Comparison of ENCODE assay signal across 9 cellular contexts in genomic region chr6:40477246-40478126, GRCh38.
DNase-seq lines count a peak whose midpoint lies in the region; ATAC-seq and TF ChIP-seq lines count a peak whose summit lies in the region.
"Had no signal": no experiment of that assay in that cellular context is flagged by ENCODE, and none has a peak within 500 bp of the region (broad histone marks: within the 10 kb centered on the region; RNA-seq: fewer than 3 reads in every experiment).

No MANE protein-coding gene starts in this region.

- no peak for TF ChIP-seq POLR2A in body of pancreas (IDR thresholded peaks at IDR 0.05)

- H3K27ac Mint-ChIP-seq in activated T-helper 1 cell treated with anti-CD3 and anti-CD28 coated beads, Interleukin-12 subunit alpha, Interleukin-12 subunit beta, Interleukin-2, Interleukin-4 antibody, amounts not matched to agents 30 ng/mL and 10 ng/mL and 1 ng/mL, durations not matched to agents 14 hours and 24 hours and 36 hours = peak overlapping the region; percentile 32
- H3K27ac Mint-ChIP-seq in neural progenitor cell = no peak overlapping the region

- H3K36me3 Mint-ChIP-seq in activated T-helper 1 cell treated with anti-CD3 and anti-CD28 coated beads, Interleukin-12 subunit alpha, Interleukin-12 subunit beta, Interleukin-2, Interleukin-4 antibody, amounts not matched to agents 30 ng/mL and 10 ng/mL and 1 ng/mL, durations not matched to agents 14 hours and 24 hours and 36 hours (ENCODE audit: low read depth) = no peaks in the 10 kb centered on the region
- no peaks in the 10 kb centered on the region for H3K36me3 Mint-ChIP-seq in neural progenitor cell

- H3K79me2 ChIP-seq in neural progenitor cell (ENCODE audit: low read depth) = no peaks in the 10 kb centered on the region

- ATAC-seq in body of pancreas (no peak), HG03280 (IDR thresholded peaks at IDR 0.05; ENCODE audit: unreplicated experiment) (no peak)

- WGBS in body of pancreas, 2 donors = 47 to 49% methylated on average over 19 of the region's 19 CpGs

- H3K27me3 ChIP-seq in neural progenitor cell (no peaks in the 10 kb centered on the region), body of pancreas (no peaks in the 10 kb centered on the region)

- H3K9me3 Mint-ChIP-seq in activated T-helper 1 cell treated with anti-CD3 and anti-CD28 coated beads, Interleukin-12 subunit alpha, Interleukin-12 subunit beta, Interleukin-2, Interleukin-4 antibody, amounts not matched to agents 30 ng/mL and 10 ng/mL and 1 ng/mL, durations not matched to agents 14 hours and 24 hours and 36 hours = no peaks in the 10 kb centered on the region
- H3K9me3 Mint-ChIP-seq in neural progenitor cell = no peaks in the 10 kb centered on the region

- TF ChIP-seq CTCF in neural progenitor cell (IDR thresholded peaks at IDR 0.05) (peak; percentile 20), body of pancreas (IDR thresholded peaks at IDR 0.05) (no peak)

- H2AFZ ChIP-seq in neural progenitor cell (replicated peaks) = peak overlapping the region; percentile 64

- H3K36me3 ChIP-seq in neural progenitor cell (no peaks in the 10 kb centered on the region), body of pancreas (replicated peaks in 1 of 2; ENCODE audit: insufficient read depth in 1 of 2, low read depth in 2 of 2) (no peaks in the 10 kb centered on the region)

- DNase-seq in H4 (ENCODE audit: low spot score) (peak; percentile 58), NCI-H2107 treated with DMSO at 0.1 percent for 48 hours (lab: John Stamatoyannopoulos, UW; ENCODE audit: unreplicated experiment) (peak; percentile 14), neural progenitor cell (ENCODE audit: low spot score) (peak; percentile 52), body of pancreas (no peak), epidermal melanocyte (ENCODE audit: insufficient read length, low spot score) (no peak)
- DNase-seq in activated T-helper 1 cell treated with anti-CD3 and anti-CD28 coated beads, Interleukin-12 subunit alpha, Interleukin-12 subunit beta, Interleukin-2, Interleukin-4 antibody, amounts not matched to agents 30 ng/mL and 10 ng/mL and 1 ng/mL, durations not matched to agents 14 hours and 24 hours and 36 hours (ENCODE audit: low spot score) = peak; percentile 35
- DNase-seq: activated naive CD4-positive, alpha-beta T cell treated with Interleukin-2 at 50 U/mL for 16 hours had no signal

- H3K9me3 ChIP-seq in neural progenitor cell (ENCODE audit: low read depth) (no peaks in the 10 kb centered on the region), body of pancreas (no peaks in the 10 kb centered on the region)

- H4K20me1 ChIP-seq in neural progenitor cell (ENCODE audit: low read depth) = no peaks in the 10 kb centered on the region

- no peak overlapping the region for H3K9ac ChIP-seq in neural progenitor cell

- H3K4me3 Mint-ChIP-seq in activated T-helper 1 cell treated with anti-CD3 and anti-CD28 coated beads, Interleukin-12 subunit alpha, Interleukin-12 subunit beta, Interleukin-2, Interleukin-4 antibody, amounts not matched to agents 30 ng/mL and 10 ng/mL and 1 ng/mL, durations not matched to agents 14 hours and 24 hours and 36 hours = peak overlapping the region; percentile 40
- peak overlapping the region; percentile 46 for H3K4me3 Mint-ChIP-seq in neural progenitor cell

- H3K27ac ChIP-seq in neural progenitor cell (no peak overlapping the region), body of pancreas (no peak overlapping the region)
- H3K27ac ChIP-seq: epithelial cell of prostate had no signal

- H3K4me1 ChIP-seq in neural progenitor cell = peaks cover 3% of the 10 kb centered on the region
- no peaks in the 10 kb centered on the region for H3K4me1 ChIP-seq in body of pancreas

- no peaks in the 10 kb centered on the region for H3F3A ChIP-seq in neural progenitor cell (ENCODE audit: low read depth)

- no peak overlapping the region for H3K4me3 ChIP-seq in neural progenitor cell
- H3K4me3 ChIP-seq in body of pancreas = no peak overlapping the region

- peaks cover 4% of the 10 kb centered on the region for H3K27me3 Mint-ChIP-seq in activated T-helper 1 cell treated with anti-CD3 and anti-CD28 coated beads, Interleukin-12 subunit alpha, Interleukin-12 subunit beta, Interleukin-2, Interleukin-4 antibody, amounts not matched to agents 30 ng/mL and 10 ng/mL and 1 ng/mL, durations not matched to agents 14 hours and 24 hours and 36 hours (ENCODE audit: insufficient read depth)
- H3K27me3 Mint-ChIP-seq in neural progenitor cell (ENCODE audit: insufficient read depth, low read depth) = peaks cover 9% of the 10 kb centered on the region

- intact Hi-C loops in activated T-helper 1 cell treated with anti-CD3 and anti-CD28 coated beads, Interleukin-12 subunit alpha, Interleukin-12 subunit beta, Interleukin-2, Interleukin-4 antibody, amounts not matched to agents 30 ng/mL and 10 ng/mL and 1 ng/mL, durations not matched to agents 14 hours and 24 hours and 36 hours (cut with micrococcal nuclease) = no loop called here
- intact Hi-C loops in body of pancreas (cut with DNase I) = no loop called here

- H3K4me2 ChIP-seq in neural progenitor cell = peak overlapping the region; percentile 33

- peaks cover 25% of the 10 kb centered on the region for H3K4me1 Mint-ChIP-seq in activated T-helper 1 cell treated with anti-CD3 and anti-CD28 coated beads, Interleukin-12 subunit alpha, Interleukin-12 subunit beta, Interleukin-2, Interleukin-4 antibody, amounts not matched to agents 30 ng/mL and 10 ng/mL and 1 ng/mL, durations not matched to agents 14 hours and 24 hours and 36 hours (ENCODE audit: low read depth)
- peaks cover 27% of the 10 kb centered on the region for H3K4me1 Mint-ChIP-seq in neural progenitor cell

Comparison
In these comparisons a context has a peak if more than half of its experiments do, and no peak if none do; other contexts are left out.
1. DNase-seq: peak in H4 (single experiment), NCI-H2107 treated with DMSO at 0.1 percent for 48 hours (single experiment), activated T-helper 1 cell treated with anti-CD3 and anti-CD28 coated beads, Interleukin-12 subunit alpha, Interleukin-12 subunit beta, Interleukin-2, Interleukin-4 antibody, amounts not matched to agents 30 ng/mL and 10 ng/mL and 1 ng/mL, durations not matched to agents 14 hours and 24 hours and 36 hours (single experiment) and neural progenitor cell (single experiment); none in body of pancreas (0 of 4) and epidermal melanocyte (single experiment).